Comparison of ENCODE assay signal across 1 cellular context in genomic region chr1:98661544-98662353, GRCh38.
TF ChIP-seq lines count a peak whose summit lies in the region.

TSS of gene SNX7 (plus strand) at chr1:98661721. CDS start at chr1:98661732, 11 bp downstream.

TF ChIP-seq in SK-N-SH, 30 proteins besides CTCF, POLR2A, EP300 and RAD21 (continued from another document):
- TF ChIP-seq TCF12 (IDR thresholded peaks at IDR 0.05) (no peak; the same call in 1 of the 2 replicates), IRF3 (IDR thresholded peaks at IDR 0.05; ENCODE audit: low read depth, low read length) (no peak), POLR2AphosphoS5 (IDR thresholded peaks at IDR 0.05; ENCODE audit: low read depth, low read length) (peak; percentile 9; the same call in 1 of the 2 replicates), FOXJ3 (CRISPR knock-in tag; IDR thresholded peaks at IDR 0.05) (no peak), GATA2 (CRISPR knock-in tag; IDR thresholded peaks at IDR 0.05) (no peak), PBX3 (IDR thresholded peaks at IDR 0.05) (no peak), MEF2A (IDR thresholded peaks at IDR 0.05; ENCODE audit: borderline replicate concordance, low read depth) (no peak), MAX (IDR thresholded peaks at IDR 0.05; ENCODE audit: low read depth) (0 out of 2 replicates have a peak, but pooled peaks have one; percentile 21), YY1 (IDR thresholded peaks at IDR 0.05; ENCODE audit: low read depth) (no peak; the same call in 1 of the 2 replicates), SIN3A (IDR thresholded peaks at IDR 0.05; ENCODE audit: borderline replicate concordance, low read depth, low read length) (peak; percentile 18; the same call in 1 of the 2 replicates), CHD2 (IDR thresholded peaks at IDR 0.05; ENCODE audit: low read length, partially characterized antibody) (peak; percentile 3), USF2 (IDR thresholded peaks at IDR 0.05; ENCODE audit: borderline replicate concordance, low read depth, low read length) (no peak), TAF1 (IDR thresholded peaks at IDR 0.05; ENCODE audit: borderline replicate concordance, low read depth, low read length) (peak; percentile 63), ELF1 (IDR thresholded peaks at IDR 0.05) (peak; percentile 57)
